In the genomic region with DNA sequence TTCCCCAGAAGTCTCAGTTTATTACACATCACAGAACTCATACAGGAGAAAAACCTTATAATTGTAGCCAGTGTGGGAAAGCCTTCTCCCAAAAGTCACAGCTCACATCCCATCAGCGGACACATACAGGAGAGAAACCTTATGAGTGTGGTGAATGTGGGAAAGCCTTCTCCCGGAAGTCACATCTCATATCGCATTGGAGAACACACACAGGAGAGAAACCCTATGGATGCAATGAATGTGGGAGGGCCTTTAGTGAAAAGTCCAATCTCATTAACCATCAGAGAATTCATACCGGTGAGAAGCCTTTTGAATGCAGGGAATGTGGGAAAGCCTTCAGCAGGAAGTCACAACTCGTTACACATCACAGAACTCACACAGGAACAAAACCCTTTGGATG, we compare ENCODE assay signal across 16 cellular contexts. TPM values are rescaled to one million over a fixed set of nuclear protein-coding genes. Genes with fewer than 3 reads are reported as not detected.
DNase-seq lines count a peak whose midpoint lies in the region; ATAC-seq and TF ChIP-seq lines count a peak whose summit lies in the region.
"Had no signal": no experiment of that assay in that cellular context is flagged by ENCODE, and none has a peak within 500 bp of the region (broad histone marks: within the 10 kb centered on the region; RNA-seq: fewer than 3 reads in every experiment).

No MANE protein-coding gene starts in this region.

- H3K27ac Mint-ChIP-seq in activated CD4-positive, alpha-beta T cell treated with anti-CD3 and anti-CD28 coated beads for 36 hours, result no peak overlapping the region
- H3K27ac Mint-ChIP-seq: activated naive CD4-positive, alpha-beta T cell treated with anti-CD3 and anti-CD28 coated beads, Interleukin-2, amount 10 ng/mL, durations not matched to agents 7 days and 5 days had no signal

- DNase-seq in activated CD4-positive, alpha-beta T cell treated with anti-CD3 and anti-CD28 coated beads for 36 hours, result no peak
- no peak for DNase-seq in activated CD4-positive, alpha-beta T cell treated with anti-CD3 and anti-CD28 coated beads, Interleukin-2, amount 50 U/mL, for 4 hours
- DNase-seq in amniotic epithelial cell (ENCODE audit: low read depth) (peak; percentile 24), ovary (no peak), HUDEP-2 (lab: John Stamatoyannopoulos, UW; ENCODE audit: unreplicated experiment in 76 of 76) (no peak)
- DNase-seq: activated naive CD4-positive, alpha-beta T cell treated with anti-CD3 and anti-CD28 coated beads, Interleukin-2, amount 10 ng/mL, durations not matched to agents 7 days and 5 days; HCEC 1CT; heart left ventricle; right cardiac atrium; stimulated activated CD4-positive, alpha-beta T cell treated with anti-CD3 and anti-CD28 coated beads, Interleukin-4, amount 100 ng/mL, for 1 hour; WERI-Rb-1 had no signal

- H3K4me1 ChIP-seq in iPS-18a (ENCODE audit: control insufficient read depth, low read depth, low read length), result no peaks in the 10 kb centered on the region
- H3K4me1 ChIP-seq in stomach smooth muscle (ENCODE audit: control insufficient read depth, insufficient read depth, low read length), result no peaks in the 10 kb centered on the region
- H3K4me1 ChIP-seq in ovary (ENCODE audit: insufficient read depth), result no peaks in the 10 kb centered on the region
- H3K4me1 ChIP-seq: heart left ventricle had no signal

- POLR2A ChIA-PET in activated CD4-positive, alpha-beta T cell treated with anti-CD3 and anti-CD28 coated beads for 36 hours (lab: Charles Lee), result no interaction called here

- ATAC-seq in activated CD4-positive, alpha-beta T cell treated with anti-CD3 and anti-CD28 coated beads for 36 hours, result no peak
- ATAC-seq in GM21529 (IDR thresholded peaks at IDR 0.05; ENCODE audit: unreplicated experiment), result no peak
- ATAC-seq: heart left ventricle; naive thymus-derived CD4-positive, alpha-beta T cell; right cardiac atrium; SK-N-SH treated with all-trans-retinoic acid at 6 μM for 48 hours had no signal

- 96 to 99% (median 97%) methylated on average over 5 of the region's 5 CpGs for WGBS in ovary, 3 donors

- H3K9me3 ChIP-seq in iPS-18a (ENCODE audit: control insufficient read depth, low read depth, low read length) (peaks cover 94% of the 10 kb centered on the region), stomach smooth muscle (ENCODE audit: control insufficient read depth in 2 of 2, low read length in 2 of 2) (peaks cover 68 to 83% of the 10 kb centered on the region in 2 donors), ovary (peaks cover 34 to 50% of the 10 kb centered on the region in 2 donors)

- CTCF ChIA-PET in activated CD4-positive, alpha-beta T cell treated with anti-CD3 and anti-CD28 coated beads for 36 hours (lab: Charles Lee), result interaction anchor here (1.0 to 1.4 kb wide), 2 partner anchors 11 to 49 kb away, joined by 3 to 5 read pairs; no protein-coding TSS in a partner anchor

- no peaks in the 10 kb centered on the region for H3K27me3 ChIP-seq in iPS-18a (ENCODE audit: control insufficient read depth, insufficient read depth, low read length)
- H3K27me3 ChIP-seq in stomach smooth muscle (ENCODE audit: control insufficient read depth in 1 of 2, insufficient read depth in 2 of 2, low read length in 2 of 2), result no peaks in the 10 kb centered on the region
- no peaks in the 10 kb centered on the region for H3K27me3 ChIP-seq in ovary
- H3K27me3 ChIP-seq: heart left ventricle had no signal

- intact Hi-C loops in activated CD4-positive, alpha-beta T cell treated with anti-CD3 and anti-CD28 coated beads for 36 hours (cut with DNase I, micrococcal nuclease), result loop anchor here in 1 of 2 experiments (5.0 kb wide), 3 partner anchors 50 to 130 kb away; no protein-coding TSS in a partner anchor
- intact Hi-C loops in ovary (cut with DNase I), result no loop called here

- TF ChIP-seq POLR2A in ovary (IDR thresholded peaks at IDR 0.05), result no peak

- peaks cover 67% of the 10 kb centered on the region for H3K36me3 Mint-ChIP-seq in activated CD4-positive, alpha-beta T cell treated with anti-CD3 and anti-CD28 coated beads for 36 hours (ENCODE audit: low read depth)

- peak overlapping the region; percentile 23 for H3K4me3 Mint-ChIP-seq in activated CD4-positive, alpha-beta T cell treated with anti-CD3 and anti-CD28 coated beads for 36 hours
- H3K4me3 Mint-ChIP-seq: activated naive CD4-positive, alpha-beta T cell treated with anti-CD3 and anti-CD28 coated beads, Interleukin-2, amount 10 ng/mL, durations not matched to agents 7 days and 5 days had no signal

- no peak for TF ChIP-seq CTCF in ovary (IDR thresholded peaks at IDR 0.05)

- H3K9me3 Mint-ChIP-seq in activated CD4-positive, alpha-beta T cell treated with anti-CD3 and anti-CD28 coated beads for 36 hours (ENCODE audit: low read depth), result peaks cover 57% of the 10 kb centered on the region

- H3K4me3 ChIP-seq in iPS-18a (ENCODE audit: low read length) (peak overlapping the region; percentile 10), stomach smooth muscle (ENCODE audit: low read length in 2 of 2) (peak overlapping the region; percentile 16 to 40), ovary (no peak overlapping the region)
- H3K4me3 ChIP-seq: heart left ventricle had no signal

- H3K27ac ChIP-seq in iPS-18a (ENCODE audit: low read length) (no peak overlapping the region), stomach smooth muscle (ENCODE audit: low read length) (no peak overlapping the region), ovary (no peak overlapping the region)
- H3K27ac ChIP-seq: heart left ventricle, WERI-Rb-1 had no signal

- no peaks in the 10 kb centered on the region for H3K27me3 Mint-ChIP-seq in activated CD4-positive, alpha-beta T cell treated with anti-CD3 and anti-CD28 coated beads for 36 hours
- H3K27me3 Mint-ChIP-seq: activated naive CD4-positive, alpha-beta T cell treated with anti-CD3 and anti-CD28 coated beads, Interleukin-2, amount 10 ng/mL, durations not matched to agents 7 days and 5 days; naive thymus-derived CD4-positive, alpha-beta T cell had no signal

- H3K4me1 Mint-ChIP-seq in activated CD4-positive, alpha-beta T cell treated with anti-CD3 and anti-CD28 coated beads for 36 hours, result no peaks in the 10 kb centered on the region
- H3K4me1 Mint-ChIP-seq: activated naive CD4-positive, alpha-beta T cell treated with anti-CD3 and anti-CD28 coated beads, Interleukin-2, amount 10 ng/mL, durations not matched to agents 7 days and 5 days; naive thymus-derived CD4-positive, alpha-beta T cell had no signal

- no peak for TF ChIP-seq EP300 in ovary (IDR thresholded peaks at IDR 0.05)

- H3K9ac ChIP-seq in iPS-18a (ENCODE audit: low read length) (no peak overlapping the region), stomach smooth muscle (ENCODE audit: low read length in 2 of 2) (no peak overlapping the region)

- H3K36me3 ChIP-seq in iPS-18a (ENCODE audit: control insufficient read depth, low read depth, low read length), result peaks cover 48% of the 10 kb centered on the region
- H3K36me3 ChIP-seq in stomach smooth muscle (ENCODE audit: control insufficient read depth in 2 of 2, insufficient read depth in 2 of 2, low read length in 2 of 2), result peaks cover 28 to 45% of the 10 kb centered on the region in 2 donors
- H3K36me3 ChIP-seq in ovary, result peaks cover 5% of the 10 kb centered on the region

RNA-seq across cellular contexts. Expression of a gene that starts 20.1 kb away (rescaled TPM):
- 10 to 100 TPM; 21.5 to 24.1 TPM for total RNA-seq in activated CD4-positive, alpha-beta T cell treated with anti-CD3 and anti-CD28 coated beads for 36 hours
- 10 to 100 TPM; 19.1 to 41.4 (median 32.8) TPM for total RNA-seq in ovary
- polyA plus RNA-seq in ovary, result 10 to 100 TPM; 15.3 to 21.0 TPM

RNA-seq across cellular contexts. Expression of a gene that starts 23.3 kb away (rescaled TPM):
- 10 to 100 TPM; 13.3 to 14.3 TPM for total RNA-seq in activated CD4-positive, alpha-beta T cell treated with anti-CD3 and anti-CD28 coated beads for 36 hours
- total RNA-seq in ovary, result 10 to 100 TPM; 17.8 to 26.3 (median 19.9) TPM
- polyA plus RNA-seq in ovary, result 10 to 100 TPM; 21.1 to 21.5 TPM
